In genomic region chr1:12096615-12097014, GRCh38 we compare ENCODE assay signal across 30 cellular contexts. TPM values are rescaled to one million over a fixed set of nuclear protein-coding genes. Genes with fewer than 3 reads are reported as not detected.
"Had no signal": no experiment of that assay in that cellular context is flagged by ENCODE, and none has a peak within 500 bp of the region (broad histone marks: within the 10 kb centered on the region; RNA-seq: fewer than 3 reads in every experiment).

No MANE protein-coding gene starts in this region.

- H3K9me3 ChIP-seq: adrenal gland, body of pancreas, gastrocnemius medialis had no signal

- H3K27ac ChIP-seq: adrenal gland, body of pancreas, esophagus muscularis mucosa, foreskin keratinocyte, gastrocnemius medialis had no signal

- H3K27ac Mint-ChIP-seq: activated CD4-positive, alpha-beta T cell treated with anti-CD3 and anti-CD28 coated beads for 36 hours; activated CD8-positive, alpha-beta memory T cell treated with anti-CD3 and anti-CD28 coated beads, Interleukin-2, amount 10 ng/mL, durations not matched to agents 7 days and 5 days; activated CD8-positive, alpha-beta T cell treated with anti-CD3 and anti-CD28 coated beads for 36 hours; activated naive CD4-positive, alpha-beta T cell treated with anti-CD3 and anti-CD28 coated beads for 36 hours; activated naive CD4-positive, alpha-beta T cell treated with anti-CD3 and anti-CD28 coated beads, Interleukin-2, amount 50 U/mL, for 24 hours; activated naive CD8-positive, alpha-beta T cell treated with anti-CD3 and anti-CD28 coated beads for 36 hours; activated naive CD8-positive, alpha-beta T cell treated with anti-CD3 and anti-CD28 coated beads, Interleukin-2, amount 50 U/mL, for 24 hours; activated T-helper 1 cell treated with anti-CD3 and anti-CD28 coated beads, Interleukin-12 subunit alpha, Interleukin-12 subunit beta, Interleukin-2, Interleukin-4 antibody, amounts not matched to agents 30 ng/mL and 10 ng/mL and 1 ng/mL, durations not matched to agents 14 hours and 24 hours and 36 hours; effector memory CD8-positive, alpha-beta T cell had no signal

- H3K4me1 ChIP-seq: adrenal gland, body of pancreas, esophagus muscularis mucosa, foreskin keratinocyte, gastrocnemius medialis had no signal

- H3K27me3 ChIP-seq: adrenal gland, body of pancreas, esophagus muscularis mucosa, foreskin keratinocyte, gastrocnemius medialis had no signal

- H3K36me3 Mint-ChIP-seq: activated naive CD4-positive, alpha-beta T cell treated with anti-CD3 and anti-CD28 coated beads, Interleukin-2, amount 50 U/mL, for 24 hours had no signal

- H3K9me3 Mint-ChIP-seq: activated naive CD4-positive, alpha-beta T cell treated with anti-CD3 and anti-CD28 coated beads for 36 hours; activated naive CD8-positive, alpha-beta T cell treated with anti-CD3 and anti-CD28 coated beads for 36 hours; activated naive CD8-positive, alpha-beta T cell treated with anti-CD3 and anti-CD28 coated beads, Interleukin-2, amount 50 U/mL, for 24 hours; activated T-helper 1 cell treated with anti-CD3 and anti-CD28 coated beads, Interleukin-12 subunit alpha, Interleukin-12 subunit beta, Interleukin-2, Interleukin-4 antibody, amounts not matched to agents 30 ng/mL and 10 ng/mL and 1 ng/mL, durations not matched to agents 14 hours and 24 hours and 36 hours; effector memory CD8-positive, alpha-beta T cell had no signal

- ATAC-seq: activated CD8-positive, alpha-beta memory T cell treated with anti-CD3 and anti-CD28 coated beads, Interleukin-2, amount 10 ng/mL, durations not matched to agents 7 days and 5 days; body of pancreas; effector memory CD8-positive, alpha-beta T cell; gastrocnemius medialis had no signal

- H3K36me3 ChIP-seq: adrenal gland, esophagus muscularis mucosa, gastrocnemius medialis had no signal

- DNase-seq: activated CD4-positive, alpha-beta T cell treated with anti-CD3 and anti-CD28 coated beads for 36 hours; activated CD4-positive, alpha-beta T cell treated with anti-CD3 and anti-CD28 coated beads, Interleukin-2, amount 10 ng/mL, durations not matched to agents 24 days and 14 days; activated CD4-positive, alpha-beta T cell treated with anti-CD3 and anti-CD28 coated beads, Interleukin-2, amount 50 U/mL, for 4 hours; activated CD4-positive, CD25-positive, alpha-beta regulatory T cell; activated CD4-positive, CD25-positive, alpha-beta regulatory T cell treated with anti-CD3 and anti-CD28 coated beads, Interleukin-2, amount 50 U/mL, for 72 hours; activated CD8-positive, alpha-beta memory T cell treated with anti-CD3 and anti-CD28 coated beads, Interleukin-2, amount 10 ng/mL, durations not matched to agents 7 days and 5 days; activated CD8-positive, alpha-beta memory T cell treated with anti-CD3 and anti-CD28 coated beads, Interleukin-2, amount 50 U/mL, for 4 hours; activated effector memory CD4-positive, alpha-beta T cell treated with anti-CD3 and anti-CD28 coated beads, Interleukin-2, amount 50 U/mL, for 16 hours; activated naive CD4-positive, alpha-beta T cell treated with anti-CD3 and anti-CD28 coated beads for 36 hours; activated naive CD8-positive, alpha-beta T cell treated with anti-CD3 and anti-CD28 coated beads for 36 hours; activated naive CD8-positive, alpha-beta T cell treated with anti-CD3 and anti-CD28 coated beads, Interleukin-2, amount 50 U/mL, for 24 hours; activated T-cell treated with anti-CD3 and anti-CD28 coated beads, Interleukin-2, amount 50 U/mL, for 1 hour; activated T-cell treated with anti-CD3 and anti-CD28 coated beads, Interleukin-2, amount 50 U/mL, for 48 hours; adrenal gland; amygdala; body of pancreas; caudate nucleus; cortex of kidney; dermis blood vessel endothelial cell; effector CD4-positive, alpha-beta T cell; effector memory CD8-positive, alpha-beta T cell; gastrocnemius medialis; glutamatergic neuron had no signal

- H3K4me3 Mint-ChIP-seq: activated CD4-positive, alpha-beta T cell treated with anti-CD3 and anti-CD28 coated beads for 36 hours; activated CD4-positive, alpha-beta T cell treated with anti-CD3 and anti-CD28 coated beads, Interleukin-2, amount 10 ng/mL, durations not matched to agents 24 days and 14 days; activated CD8-positive, alpha-beta memory T cell treated with anti-CD3 and anti-CD28 coated beads, Interleukin-2, amount 10 ng/mL, durations not matched to agents 7 days and 5 days; activated CD8-positive, alpha-beta T cell treated with anti-CD3 and anti-CD28 coated beads for 36 hours; activated naive CD4-positive, alpha-beta T cell treated with anti-CD3 and anti-CD28 coated beads for 36 hours; activated naive CD4-positive, alpha-beta T cell treated with anti-CD3 and anti-CD28 coated beads, Interleukin-2, amount 50 U/mL, for 24 hours; activated naive CD8-positive, alpha-beta T cell treated with anti-CD3 and anti-CD28 coated beads for 36 hours; activated naive CD8-positive, alpha-beta T cell treated with anti-CD3 and anti-CD28 coated beads, Interleukin-2, amount 50 U/mL, for 24 hours; activated T-helper 1 cell treated with anti-CD3 and anti-CD28 coated beads, Interleukin-12 subunit alpha, Interleukin-12 subunit beta, Interleukin-2, Interleukin-4 antibody, amounts not matched to agents 30 ng/mL and 10 ng/mL and 1 ng/mL, durations not matched to agents 14 hours and 24 hours and 36 hours; effector memory CD8-positive, alpha-beta T cell had no signal

- H3K27me3 Mint-ChIP-seq: activated CD4-positive, alpha-beta T cell treated with anti-CD3 and anti-CD28 coated beads for 36 hours; activated CD4-positive, alpha-beta T cell treated with anti-CD3 and anti-CD28 coated beads, Interleukin-2, amount 10 ng/mL, durations not matched to agents 24 days and 14 days; activated CD8-positive, alpha-beta memory T cell treated with anti-CD3 and anti-CD28 coated beads, Interleukin-2, amount 10 ng/mL, durations not matched to agents 7 days and 5 days; activated CD8-positive, alpha-beta T cell treated with anti-CD3 and anti-CD28 coated beads for 36 hours; activated naive CD4-positive, alpha-beta T cell treated with anti-CD3 and anti-CD28 coated beads, Interleukin-2, amount 50 U/mL, for 24 hours; activated naive CD8-positive, alpha-beta T cell treated with anti-CD3 and anti-CD28 coated beads for 36 hours; activated naive CD8-positive, alpha-beta T cell treated with anti-CD3 and anti-CD28 coated beads, Interleukin-2, amount 50 U/mL, for 24 hours; effector memory CD8-positive, alpha-beta T cell had no signal

- H3K4me3 ChIP-seq: adrenal gland, body of pancreas, esophagus muscularis mucosa, gastrocnemius medialis had no signal

- H3K4me1 Mint-ChIP-seq: activated CD4-positive, alpha-beta T cell treated with anti-CD3 and anti-CD28 coated beads for 36 hours; activated naive CD4-positive, alpha-beta T cell treated with anti-CD3 and anti-CD28 coated beads, Interleukin-2, amount 50 U/mL, for 24 hours; activated naive CD8-positive, alpha-beta T cell treated with anti-CD3 and anti-CD28 coated beads for 36 hours; activated naive CD8-positive, alpha-beta T cell treated with anti-CD3 and anti-CD28 coated beads, Interleukin-2, amount 50 U/mL, for 24 hours had no signal

- FAIRE-seq: colon had no signal

RNA-seq across cellular contexts. Expression of gene TNFRSF8, which starts 33.5 kb away (rescaled TPM):
- total RNA-seq: body of pancreas, chondrocyte had no signal
